ENCODE assay signal across 22 cellular contexts in genomic region chr3:98741121-98741716, GRCh38. TPM values are rescaled to one million over a fixed set of nuclear protein-coding genes. Genes with fewer than 3 reads are reported as not detected.
DNase-seq lines count a peak whose midpoint lies in the region; ATAC-seq, FAIRE-seq and TF ChIP-seq lines count a peak whose summit lies in the region.
"Had no signal": no experiment of that assay in that cellular context is flagged by ENCODE, and none has a peak within 500 bp of the region (broad histone marks: within the 10 kb centered on the region; RNA-seq: fewer than 3 reads in every experiment).

No MANE protein-coding gene starts in this region.

- H4K20me1 ChIP-seq in fibroblast of lung (ENCODE audit: control insufficient read depth, extremely low read depth, insufficient read depth, low read length) = no peaks in the 10 kb centered on the region
- H4K20me1 ChIP-seq: BLaER1 had no signal

- intact Hi-C loops in left colon (cut with DNase I, micrococcal nuclease) = no loop called here

- H3K4me3 ChIP-seq in fibroblast of lung (replicated peaks in 1 of 4; ENCODE audit: control extremely low read depth in 1 of 4, insufficient read depth in 1 of 4, low read depth in 3 of 4, low read length in 4 of 4) = no peak overlapping the region
- no peak overlapping the region for H3K4me3 ChIP-seq in mesenchymal stem cell (ENCODE audit: insufficient read depth in 1 of 2, low read depth in 1 of 2, low read length in 2 of 2)
- H3K4me3 ChIP-seq: ascending aorta, BLaER1, gastroesophageal sphincter, right lobe of liver, upper lobe of right lung had no signal

- H3K27ac ChIP-seq in fibroblast of lung (ENCODE audit: insufficient read depth, low read length) (no peak overlapping the region), mesenchymal stem cell (ENCODE audit: low read length, poor library complexity, severe bottlenecking) (no peak overlapping the region)
- H3K27ac ChIP-seq: ascending aorta, BLaER1, gastroesophageal sphincter, right lobe of liver, upper lobe of right lung had no signal

- FAIRE-seq in RCC 7860 (lab: Jason Lieb, UNC) = peak; percentile 76

- H3K27me3 ChIP-seq in fibroblast of lung (ENCODE audit: control insufficient read depth, insufficient read depth, low read length) = no peaks in the 10 kb centered on the region
- H3K27me3 ChIP-seq in mesenchymal stem cell (ENCODE audit: control insufficient read depth in 1 of 2, insufficient read depth in 1 of 2, low read length in 2 of 2) = no peaks in the 10 kb centered on the region
- H3K27me3 ChIP-seq: ascending aorta, BLaER1, gastroesophageal sphincter, right lobe of liver, upper lobe of right lung had no signal

- H4K91ac ChIP-seq in mesenchymal stem cell (ENCODE audit: low read length) = no peak overlapping the region

- H3K4me2 ChIP-seq in fibroblast of lung (ENCODE audit: extremely low read depth, insufficient read depth, low read length) = no peak overlapping the region
- no peak overlapping the region for H3K4me2 ChIP-seq in mesenchymal stem cell (ENCODE audit: low read length, poor library complexity, severe bottlenecking)
- H3K4me2 ChIP-seq: BLaER1 had no signal

- no peaks in the 10 kb centered on the region for H3K79me2 ChIP-seq in fibroblast of lung (ENCODE audit: control insufficient read depth, insufficient read depth, low read length)

- H3K4ac ChIP-seq in mesenchymal stem cell (ENCODE audit: low read depth in 1 of 2, low read length in 2 of 2) = no peak overlapping the region

- H2BK15ac ChIP-seq in mesenchymal stem cell (ENCODE audit: low read depth, poor library complexity, severe bottlenecking) = no peak overlapping the region

- no peak overlapping the region for H2BK12ac ChIP-seq in mesenchymal stem cell (ENCODE audit: low read length in 2 of 2)

- no peak overlapping the region for H3K14ac ChIP-seq in mesenchymal stem cell (ENCODE audit: low read length in 2 of 2)

- no peaks in the 10 kb centered on the region for H3K9me3 ChIP-seq in fibroblast of lung (ENCODE audit: control insufficient read depth, insufficient read depth, low read depth, low read length)
- H3K9me3 ChIP-seq in mesenchymal stem cell (ENCODE audit: control insufficient read depth, low read length) = no peaks in the 10 kb centered on the region
- H3K9me3 ChIP-seq: ascending aorta, BLaER1, gastroesophageal sphincter, right lobe of liver, upper lobe of right lung had no signal

- H3K79me1 ChIP-seq in mesenchymal stem cell (replicated peaks; ENCODE audit: low read length, poor library complexity, severe bottlenecking) = peaks cover 1% of the 10 kb centered on the region

- ATAC-seq in GM19463 (IDR thresholded peaks at IDR 0.05; ENCODE audit: unreplicated experiment) (no peak), HG03442 (IDR thresholded peaks at IDR 0.05; ENCODE audit: unreplicated experiment) (no peak), left colon (no peak)
- ATAC-seq: activated CD8-positive, alpha-beta T cell treated with anti-CD3 and anti-CD28 coated beads, Interleukin-2, amount 10 ng/mL, durations not matched to agents 7 days and 5 days; gastroesophageal sphincter; natural killer cell; stimulated activated memory B cell treated with anti-CD40 and anti-IgM and Interleukin-4, amounts not matched to agents 10 μg/mL and 1 μg/mL and 100 μg/mL, for 72 hours; upper lobe of right lung had no signal

- no peak overlapping the region for H2AK5ac ChIP-seq in mesenchymal stem cell (ENCODE audit: low read length, severe bottlenecking)

- no peak overlapping the region for H2BK120ac ChIP-seq in mesenchymal stem cell (ENCODE audit: low read depth, low read length)

- H2AFZ ChIP-seq in fibroblast of lung (ENCODE audit: low read length) (no peak overlapping the region), mesenchymal stem cell (ENCODE audit: low read depth, low read length) (no peak overlapping the region)

- no peak for TF ChIP-seq CTCF in fibroblast of lung (conservative IDR thresholded peaks at IDR 0.05 in 1 of 2, IDR thresholded peaks at IDR 0.05 in 1 of 2; ENCODE audit: low read depth in 1 of 2, low read length in 2 of 2)

- H3K4me1 ChIP-seq in fibroblast of lung (ENCODE audit: control insufficient read depth, extremely low read depth, insufficient read depth, low read length) (no peaks in the 10 kb centered on the region), mesenchymal stem cell (ENCODE audit: control insufficient read depth, insufficient read depth, low read depth, low read length) (no peaks in the 10 kb centered on the region)
- H3K4me1 ChIP-seq: gastroesophageal sphincter, upper lobe of right lung had no signal

- WGBS in mesenchymal stem cell = 24% methylated on average over 2 of the region's 5 CpGs

- H3K36me3 ChIP-seq in fibroblast of lung (ENCODE audit: control insufficient read depth, insufficient read depth, low read length) (no peaks in the 10 kb centered on the region), mesenchymal stem cell (ENCODE audit: control insufficient read depth in 1 of 2, insufficient read depth in 2 of 2, low read depth in 1 of 2, low read length in 2 of 2) (no peaks in the 10 kb centered on the region)
- H3K36me3 ChIP-seq: ascending aorta, BLaER1, gastroesophageal sphincter, right lobe of liver, upper lobe of right lung had no signal

- H3K9ac ChIP-seq in fibroblast of lung (ENCODE audit: insufficient read depth, low read length) (no peak overlapping the region), mesenchymal stem cell (ENCODE audit: low read length) (no peak overlapping the region)
- H3K9ac ChIP-seq: BLaER1 had no signal

- H2BK5ac ChIP-seq in mesenchymal stem cell (ENCODE audit: low read depth, low read length, poor library complexity, severe bottlenecking) = no peak overlapping the region

- no peak overlapping the region for H3K23ac ChIP-seq in mesenchymal stem cell (ENCODE audit: low read length in 2 of 2)

- DNase-seq in GM03348 (ENCODE audit: low spot score) (peak; percentile 8), RCC 7860 (ENCODE audit: low spot score) (peak; percentile 73), fibroblast of lung (ENCODE audit: low read depth in 2 of 2) (peak; percentile 50 to 70), mesenchymal stem cell (peak; percentile 76), left colon (no peak), NCI-H2227 (lab: John Stamatoyannopoulos, UW; ENCODE audit: unreplicated experiment) (no peak)
- DNase-seq: activated CD8-positive, alpha-beta T cell treated with anti-CD3 and anti-CD28 coated beads, Interleukin-2, amount 10 ng/mL, durations not matched to agents 7 days and 5 days; activated effector memory CD4-positive, alpha-beta T cell treated with Interleukin-2 at 50 U/mL for 16 hours; DMS79 treated with DMSO at 0.1 percent for 48 hours; effector CD8-positive, alpha-beta T cell; Kasumi-1; natural killer cell; NCI-H2029; right lobe of liver; stimulated activated CD4-positive, alpha-beta T cell treated with anti-CD3 and anti-CD28 coated beads, Interleukin-4, amount 100 ng/mL, for 4 hours; upper lobe of right lung had no signal

- H4K8ac ChIP-seq in mesenchymal stem cell (ENCODE audit: low read length) = no peak overlapping the region

- no peak overlapping the region for H3K18ac ChIP-seq in mesenchymal stem cell (ENCODE audit: low read depth in 1 of 2, low read length in 2 of 2)

RNA-seq across cellular contexts. Expression of gene ST3GAL6, which starts 21.9 kb away (rescaled TPM):
- total RNA-seq in fibroblast of lung (2.6 and 4.1 TPM in 2 replicates), left colon (1 to 10 TPM; 1.7 to 2.8 TPM)
- 1.7 TPM in 2 replicates for polyA plus RNA-seq in fibroblast of lung
- 0.48 and 1.1 TPM in 2 replicates for polyA plus RNA-seq in fibroblast of lung (2012)
- not detected in 2 replicates for polyA minus RNA-seq in fibroblast of lung (ENCODE audit: low replicate concordance)
- 6.9 TPM for polyA plus RNA-seq in mesenchymal stem cell (2013, experiment 1 of 2)
- 6.5 TPM for polyA plus RNA-seq in mesenchymal stem cell (2013, experiment 2 of 2)
- total RNA-seq: activated CD8-positive, alpha-beta T cell treated with anti-CD3 and anti-CD28 coated beads, Interleukin-2, amount 10 ng/mL, durations not matched to agents 7 days and 5 days had no signal

Comparison
In these comparisons a context has a peak if more than half of its experiments do, and no peak if none do; other contexts are left out.
1. DNase-seq: peak in GM03348 (single experiment), RCC 7860 (single experiment), fibroblast of lung (2 of 2) and mesenchymal stem cell (single experiment); none in left colon (0 of 2) and NCI-H2227 (single experiment).